Comparison of ENCODE assay signal across 8 cellular contexts in the genomic region with DNA sequence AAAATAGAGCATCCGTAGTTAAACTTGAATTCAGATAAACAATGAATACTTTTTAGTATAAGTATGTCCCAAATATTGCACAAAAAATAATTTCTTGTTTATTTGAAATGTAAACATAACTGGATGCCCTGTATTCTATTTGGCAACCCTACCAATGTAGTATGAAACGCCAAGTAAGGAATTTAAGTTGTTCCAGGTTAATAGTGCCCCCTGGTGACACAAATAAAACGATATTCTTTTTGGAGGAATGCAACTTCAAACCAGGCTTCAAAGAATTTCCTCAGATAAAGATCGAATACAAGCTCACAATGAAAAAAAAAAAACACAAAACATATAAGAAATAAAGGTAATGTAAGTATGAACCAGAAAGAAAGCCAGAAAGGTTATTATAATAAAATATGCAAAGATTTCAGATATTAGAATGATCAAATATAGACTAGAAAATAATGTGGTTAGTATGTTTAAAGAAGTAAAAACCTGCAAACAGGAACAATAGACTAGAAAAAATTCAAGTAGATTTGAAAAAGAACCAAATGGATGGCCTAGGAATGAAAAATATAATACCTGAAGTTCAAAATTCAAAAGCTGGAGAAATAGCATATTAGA. TPM values are rescaled to one million over a fixed set of nuclear protein-coding genes. Genes with fewer than 3 reads are reported as not detected.
DNase-seq lines count a peak whose midpoint lies in the region; ATAC-seq and TF ChIP-seq lines count a peak whose summit lies in the region.

No MANE protein-coding gene starts in this region.

- DNase-seq in COR-L47 (lab: John Stamatoyannopoulos, UW) (peak; percentile 11), HCT116 (ENCODE audit: low read depth, low spot score) (peak; percentile 41), SKM-1 (lab: John Stamatoyannopoulos, UW; ENCODE audit: unreplicated experiment) (peak; percentile 18), foreskin melanocyte (peak; percentile 38), superior temporal gyrus (ENCODE audit: extremely low spot score) (peak; percentile 84)

- no peak overlapping the region for H3K4me3 ChIP-seq in HCT116 (replicated peaks in 1 of 2; ENCODE audit: low read depth in 1 of 2, low read length in 2 of 2)

- H4K20me1 ChIP-seq in HCT116 (ENCODE audit: insufficient read depth) = no peaks in the 10 kb centered on the region

- RAD21 ChIA-PET in HCT116 (lab: Charles Lee; ENCODE audit: low non-redundant PET in 1 of 2, low total read pairs in 2 of 2, uncharacterized antibody in 2 of 2, unreplicated experiment in 2 of 2) = interaction anchor here (0.8 to 2.4 kb wide), 5 partner anchors 231 to 417 kb away, joined by 3 to 12 read pairs (median 3); no protein-coding TSS in a partner anchor

- H3K9ac ChIP-seq in HCT116 (ENCODE audit: low read length) = no peak overlapping the region

- peak; percentile 41 to 78 (median 67); a peak in 5 of 6 replicates for TF ChIP-seq CTCF in HCT116 (IDR thresholded peaks at IDR 0.05 in 2 of 3, conservative IDR thresholded peaks at IDR 0.05 in 1 of 3; ENCODE audit: borderline replicate concordance in 1 of 3, insufficient read depth in 1 of 3, low read depth in 2 of 3, low read length in 2 of 3)

- no peaks in the 10 kb centered on the region for H3K79me2 ChIP-seq in HCT116 (ENCODE audit: insufficient read depth, low read length)

- CTCF ChIA-PET in HCT116 (lab: Charles Lee) = interaction anchor here (0.6 to 6.5 kb wide), 11 partner anchors 14 to 1158 kb away, joined by 3 to 123 read pairs (median 4); partner anchors contain the start of gene MED23

- no peak overlapping the region for H2AFZ ChIP-seq in HCT116 (ENCODE audit: low read depth, low read length, poor library complexity, severe bottlenecking)

- peak; percentile 87 for TF ChIP-seq RAD21 in HCT116 (IDR thresholded peaks at IDR 0.05; ENCODE audit: low read depth)

- H3K27ac ChIP-seq in HCT116 (ENCODE audit: low read depth, low read length) = no peak overlapping the region

- no peaks in the 10 kb centered on the region for H3K4me1 ChIP-seq in HCT116 (ENCODE audit: control insufficient read depth in 1 of 2, insufficient read depth in 2 of 2, low read length in 2 of 2)

- ATAC-seq in HCT116 (peak; percentile 70; the same call in 1 of the 2 replicates), GM21723 (IDR thresholded peaks at IDR 0.05; ENCODE audit: unreplicated experiment) (no peak), HG02642 (IDR thresholded peaks at IDR 0.05; ENCODE audit: poor library complexity, unreplicated experiment) (no peak), GM18519 (IDR thresholded peaks at IDR 0.05; ENCODE audit: low FRiP score, unreplicated experiment) (no peak)

- no peaks in the 10 kb centered on the region; a peak in 1 of 4 replicates for H3K9me3 ChIP-seq in HCT116 (ENCODE audit: control insufficient read depth in 1 of 2, insufficient read depth in 1 of 2, low read depth in 1 of 2, low read length in 2 of 2)

- H3K9me2 ChIP-seq in HCT116 (ENCODE audit: insufficient read depth) = no peaks in the 10 kb centered on the region

- no TSS peak for BruUV-seq in HCT116 (replicated peaks; lab: Mats Ljungman, UMichigan)

- POLR2A ChIA-PET in HCT116 (lab: Charles Lee) = interaction anchor here (2.2 kb wide), 1 partner anchor 232 kb away, joined by 8 read pairs; no protein-coding TSS in a partner anchor

- intact Hi-C loops in HCT116 (cut with micrococcal nuclease) = loop anchor here (1.0 to 2.0 kb wide), 2 partner anchors 232 to 418 kb away; no protein-coding TSS in a partner anchor

- no peak for TF ChIP-seq POLR2A in HCT116 (IDR thresholded peaks at IDR 0.05; ENCODE audit: borderline replicate concordance, extremely low read depth, insufficient read depth, insufficient read length)

- no peaks in the 10 kb centered on the region for H3K27me3 ChIP-seq in HCT116 (ENCODE audit: insufficient read depth, low read length)

- no peaks in the 10 kb centered on the region for H3K36me3 ChIP-seq in HCT116 (ENCODE audit: control insufficient read depth in 1 of 2, insufficient read depth in 2 of 2, low read length in 2 of 2)

- H3K4me2 ChIP-seq in HCT116 (ENCODE audit: low read length) = no peak overlapping the region

TF ChIP-seq in HCT116, 20 proteins besides CTCF, POLR2A, EP300 and RAD21:
- TF ChIP-seq SIN3A (IDR thresholded peaks at IDR 0.05; ENCODE audit: low read depth) (no peak), EZH2phosphoT487 (IDR thresholded peaks at IDR 0.05; ENCODE audit: borderline replicate concordance) (no peak), EZH2 (IDR thresholded peaks at IDR 0.05) (no peak), ZFX (IDR thresholded peaks at IDR 0.05) (no peak)

RNA-seq across cellular contexts. Expression of gene AKAP7, which starts 18.4 kb away (rescaled TPM):
- total RNA-seq in HCT116 (2021; ENCODE audit: unreplicated experiment) = 3.1 TPM
- 0.45 and 1.9 TPM in 2 replicates for polyA plus RNA-seq in HCT116 (2012)

RNA-seq across cellular contexts. Expression of gene EPB41L2, which starts 53.8 kb away (rescaled TPM):
- 74.8 TPM for total RNA-seq in HCT116 (2021; ENCODE audit: unreplicated experiment)
- 26.8 and 34.6 TPM in 2 replicates for polyA plus RNA-seq in HCT116 (2012)

Comparison
In these comparisons a context has a peak if more than half of its experiments do, and no peak if none do; other contexts are left out.
1. DNase-seq: peak in every context shown above with its lines; median percentile 84 in superior temporal gyrus; 41 in HCT116; 38 in foreskin melanocyte; 18 in SKM-1; 11 in COR-L47.